Comparison of ENCODE assay signal across 18 cellular contexts in genomic region chr6:69571234-69571633, GRCh38.
DNase-seq lines count a peak whose midpoint lies in the region; ATAC-seq and TF ChIP-seq lines count a peak whose summit lies in the region.
"Had no signal": no experiment of that assay in that cellular context is flagged by ENCODE, and none has a peak within 500 bp of the region (broad histone marks: within the 10 kb centered on the region; RNA-seq: fewer than 3 reads in every experiment).

No MANE protein-coding gene starts in this region.

- H3K9ac ChIP-seq in MM.1S (ENCODE audit: low read length) (no peak overlapping the region), smooth muscle cell (ENCODE audit: low read depth) (no peak overlapping the region)
- H3K9ac ChIP-seq: BLaER1 had no signal

- H3K79me2 ChIP-seq in MM.1S (ENCODE audit: low read length) (no peaks in the 10 kb centered on the region), smooth muscle cell (ENCODE audit: low read depth) (no peaks in the 10 kb centered on the region)

- 89% methylated on average over 1 of the region's 1 CpG for whole genome bisulfite sequencing in smooth muscle cell (ENCODE audit: low lambda C conversion rate)

- H3F3A ChIP-seq in MM.1S (ENCODE audit: insufficient read depth, low read length) (no peaks in the 10 kb centered on the region), smooth muscle cell (ENCODE audit: low read depth) (peaks cover 7% of the 10 kb centered on the region)

- H3K4me3 ChIP-seq in MM.1S (ENCODE audit: low read length) (no peak overlapping the region), smooth muscle cell (no peak overlapping the region)
- H3K4me3 ChIP-seq: BLaER1 had no signal

- no peak for ATAC-seq in GM19351 (IDR thresholded peaks at IDR 0.05; ENCODE audit: unreplicated experiment)

- H2AFZ ChIP-seq in MM.1S (ENCODE audit: low read length): peak overlapping the region; percentile 47; the same call in 1 of the 2 replicates
- H2AFZ ChIP-seq in smooth muscle cell (ENCODE audit: low read depth): peak overlapping the region; percentile 31

- DNase-seq in MM.1S (no peak), OCI-M1 (lab: John Stamatoyannopoulos, UW) (peak; percentile 25), smooth muscle cell (lab: John Stamatoyannopoulos, UW; ENCODE audit: unreplicated experiment) (no peak), DMS153 (lab: John Stamatoyannopoulos, UW) (no peak), HuH-7.5 (ENCODE audit: low spot score) (no peak)
- DNase-seq: 8988T; ACHN; BE2C; C1 segment of cervical spinal cord; CD4-positive, alpha-beta memory T cell; CD4-positive, CD25-positive, alpha-beta regulatory T cell; CD8-positive, alpha-beta memory T cell; COR-L47; DMS 273 treated with DMSO at 0.1 percent for 48 hours; DMS79 treated with DMSO at 0.1 percent for 48 hours; GF-D8 had no signal

- peaks cover 5% of the 10 kb centered on the region for H3K4me1 ChIP-seq in MM.1S (ENCODE audit: low read length)
- no peaks in the 10 kb centered on the region for H3K4me1 ChIP-seq in smooth muscle cell (ENCODE audit: low read depth)
- H3K4me1 ChIP-seq: BE2C, BLaER1 had no signal

- no peaks in the 10 kb centered on the region for H3K36me3 ChIP-seq in MM.1S (replicated peaks; ENCODE audit: insufficient read depth, low read length)
- no peaks in the 10 kb centered on the region for H3K36me3 ChIP-seq in smooth muscle cell (ENCODE audit: low read depth)
- H3K36me3 ChIP-seq: BE2C, BLaER1 had no signal

- no peaks in the 10 kb centered on the region for H3K9me2 ChIP-seq in MM.1S (replicated peaks; ENCODE audit: insufficient read depth, low read length)

- H3K4me2 ChIP-seq in MM.1S (ENCODE audit: low read depth, low read length) (peak overlapping the region; percentile 46; the same call in 1 of the 2 replicates), smooth muscle cell (no peak overlapping the region)
- H3K4me2 ChIP-seq: BLaER1 had no signal

- H4K20me1 ChIP-seq in MM.1S (ENCODE audit: insufficient read depth, low read length) (no peaks in the 10 kb centered on the region), smooth muscle cell (ENCODE audit: low read depth) (no peaks in the 10 kb centered on the region)
- H4K20me1 ChIP-seq: BLaER1 had no signal

- H3K27me3 ChIP-seq in MM.1S (replicated peaks; ENCODE audit: insufficient read depth, low read length) (no peaks in the 10 kb centered on the region), smooth muscle cell (ENCODE audit: low read depth) (no peaks in the 10 kb centered on the region)
- H3K27me3 ChIP-seq: BE2C, BLaER1 had no signal

- H3K27ac ChIP-seq in MM.1S (ENCODE audit: low read length) (no peak overlapping the region), smooth muscle cell (ENCODE audit: low read depth) (peak overlapping the region; percentile 11)
- H3K27ac ChIP-seq: BLaER1 had no signal

- H3K9me3 ChIP-seq in MM.1S (replicated peaks; ENCODE audit: insufficient read depth, low read length) (no peaks in the 10 kb centered on the region), smooth muscle cell (replicated peaks; ENCODE audit: low read depth) (no peaks in the 10 kb centered on the region)
- H3K9me3 ChIP-seq: BE2C, BLaER1 had no signal

- no peak for TF ChIP-seq CTCF in MM.1S (IDR thresholded peaks at IDR 0.05; ENCODE audit: low read length)
- no peak for TF ChIP-seq CTCF in smooth muscle cell (IDR thresholded peaks at IDR 0.05; ENCODE audit: borderline replicate concordance, insufficient read depth, poor library complexity, severe bottlenecking)
